14 cellular contexts compared by ENCODE assay signal in the genomic region with DNA sequence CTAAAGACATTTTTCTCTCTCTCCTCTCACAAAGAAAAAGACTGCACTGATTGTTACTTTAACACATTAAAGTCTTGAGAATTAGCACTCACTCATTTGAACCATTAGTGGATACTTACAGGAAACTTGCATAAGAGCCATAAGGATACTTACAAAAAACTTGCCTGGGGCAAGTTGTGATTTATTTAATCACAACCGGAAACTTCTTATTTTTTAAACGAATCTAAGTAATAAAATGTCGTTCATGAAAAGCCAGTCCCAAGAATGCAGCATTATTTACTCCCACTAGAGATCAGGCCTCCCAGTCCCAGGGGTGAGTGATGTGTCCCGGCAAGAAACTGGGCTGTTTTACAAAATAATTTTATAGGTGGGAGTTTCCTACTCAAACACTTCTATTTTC.
"Had no signal": no experiment of that assay in that cellular context is flagged by ENCODE, and none has a peak within 500 bp of the region (broad histone marks: within the 10 kb centered on the region; RNA-seq: fewer than 3 reads in every experiment).

No MANE protein-coding gene starts in this region.

- H3K9me3 ChIP-seq: adrenal gland, heart left ventricle, mucosa of descending colon, spleen, thoracic aorta had no signal

- DNase-seq: activated CD4-positive, alpha-beta T cell treated with anti-CD3 and anti-CD28 coated beads for 36 hours; activated CD4-positive, alpha-beta T cell treated with anti-CD3 and anti-CD28 coated beads, Interleukin-2, amount 50 U/mL, for 48 hours; activated gamma-delta T cell; adrenal gland; dermis blood vessel endothelial cell; effector memory CD4-positive, alpha-beta T cell; heart left ventricle; left ventricle myocardium superior; mucosa of descending colon; naive B cell; spleen; stimulated activated CD4-positive, alpha-beta T cell treated with anti-CD3 and anti-CD28 coated beads, Interleukin-4, amount 100 ng/mL, for 4 hours; T-cell had no signal

- H3K36me3 ChIP-seq: spleen had no signal

- H3K27ac ChIP-seq: adrenal gland, thoracic aorta had no signal

- H3K4me1 ChIP-seq: spleen had no signal

- H3K27me3 ChIP-seq: adrenal gland, heart left ventricle had no signal

- H3K4me3 ChIP-seq: adrenal gland, heart left ventricle, mucosa of descending colon, spleen, thoracic aorta had no signal
